Comparison of ENCODE assay signal across 10 cellular contexts in the genomic region with DNA sequence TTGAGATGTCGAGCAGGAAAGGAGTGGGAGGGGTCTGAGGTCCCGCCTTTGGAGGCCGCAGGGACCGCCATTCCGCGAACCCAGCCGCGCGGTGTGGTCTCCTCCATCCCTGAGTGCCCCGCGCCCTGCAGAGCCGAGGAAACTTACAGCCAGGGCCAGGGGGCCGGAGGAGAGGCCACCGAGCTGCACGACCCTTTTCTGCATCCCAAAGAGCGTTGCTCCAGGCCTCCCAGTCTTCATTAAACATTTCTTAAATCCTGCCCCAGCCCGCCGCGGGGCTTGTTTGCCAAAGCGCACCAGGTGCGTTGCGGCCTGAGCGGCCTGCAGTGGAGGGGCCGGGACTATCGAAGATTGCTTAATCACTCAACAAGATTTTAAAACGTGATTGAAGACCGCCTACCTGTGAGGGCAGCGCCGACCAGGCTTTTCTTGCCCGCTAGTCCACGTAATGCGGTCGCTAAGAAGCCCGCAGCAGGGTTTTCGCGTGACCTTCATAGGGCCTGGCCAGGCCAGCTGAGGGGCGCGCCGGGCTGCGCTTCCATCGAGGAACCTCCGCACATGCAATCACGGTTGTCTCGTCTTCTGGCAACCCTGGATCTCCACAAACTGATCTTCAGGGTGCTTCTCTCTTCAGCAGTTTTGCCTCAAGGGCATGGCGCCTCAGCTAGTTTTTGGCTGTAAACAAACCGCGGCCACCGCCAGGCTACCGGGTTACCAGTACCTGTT. TPM values are rescaled to one million over a fixed set of nuclear protein-coding genes. Genes with fewer than 3 reads are reported as not detected.
DNase-seq lines count a peak whose midpoint lies in the region; ATAC-seq and TF ChIP-seq lines count a peak whose summit lies in the region.
"Had no signal": no experiment of that assay in that cellular context is flagged by ENCODE, and none has a peak within 500 bp of the region (broad histone marks: within the 10 kb centered on the region; RNA-seq: fewer than 3 reads in every experiment).

No MANE protein-coding gene starts in this region.

- DNase-seq in SK-N-SH (peak; percentile 58), mesendoderm (peak; percentile 70), tibial artery (peak in 1 of 2 donors; percentile 20)
- DNase-seq in central memory CD8-positive, alpha-beta T cell (ENCODE audit: low spot score in 2 of 2): no peak
- DNase-seq: NCI-H1417; stimulated activated naive CD8-positive, alpha-beta T cell treated with anti-CD3 and anti-CD28 coated beads, Interleukin-15, Interleukin-2, amounts not matched to agents 100 U/mL and 50 U/mL, for 24 hours had no signal

- no peaks in the 10 kb centered on the region for H3K9me2 ChIP-seq in SK-N-SH

- H3K9me3 Mint-ChIP-seq in central memory CD8-positive, alpha-beta T cell: no peaks in the 10 kb centered on the region

- H4K8ac ChIP-seq in mesendoderm (ENCODE audit: low read depth, low read length): no peak overlapping the region

- peak overlapping the region; percentile 86 for H2AFZ ChIP-seq in SK-N-SH (ENCODE audit: low read depth)

- H3K27me3 ChIP-seq in SK-N-SH (ENCODE audit: insufficient read depth) (no peaks in the 10 kb centered on the region), mesendoderm (ENCODE audit: insufficient read depth, low read length, poor library complexity) (no peaks in the 10 kb centered on the region), tibial artery (no peaks in the 10 kb centered on the region)

- H3K36me3 Mint-ChIP-seq in central memory CD8-positive, alpha-beta T cell (ENCODE audit: insufficient read depth): peaks cover 1% of the 10 kb centered on the region

- ATAC-seq in SK-N-SH treated with all-trans-retinoic acid at 6 μM for 48 hours (no peak), HG02884 (IDR thresholded peaks at IDR 0.05; ENCODE audit: unreplicated experiment) (no peak), HG02763 (IDR thresholded peaks at IDR 0.05; ENCODE audit: unreplicated experiment) (no peak), HG03460 (IDR thresholded peaks at IDR 0.05; ENCODE audit: unreplicated experiment) (no peak)
- no peak for ATAC-seq in central memory CD8-positive, alpha-beta T cell (replicated peaks; ENCODE audit: extremely low read depth, poor library complexity, severe bottlenecking)

- H3K56ac ChIP-seq in mesendoderm (ENCODE audit: low read length): peak overlapping the region; percentile 95

- H3F3A ChIP-seq in SK-N-SH (replicated peaks; ENCODE audit: insufficient read depth): peaks cover 8% of the 10 kb centered on the region

- peak overlapping the region; percentile 71 for H4K5ac ChIP-seq in mesendoderm (ENCODE audit: low read length)

- peak overlapping the region; percentile 91; the same call in 1 of the 2 replicates for H3K9ac ChIP-seq in SK-N-SH
- peak overlapping the region; percentile 92 for H3K9ac ChIP-seq in mesendoderm (ENCODE audit: low read length)

- no peak overlapping the region for H2BK15ac ChIP-seq in mesendoderm (replicated peaks; ENCODE audit: low read depth)

- WGBS in SK-N-SH (ENCODE audit: low lambda C conversion rate): 94% methylated on average over 37 of the region's 49 CpGs
- no CpG with 5 or more reads among the region's 49 CpGs for WGBS in mesendoderm (ENCODE audit: extremely low coverage, insufficient coverage, low lambda C conversion rate)

- H3K9me3 ChIP-seq in SK-N-SH: no peaks in the 10 kb centered on the region
- no peaks in the 10 kb centered on the region for H3K9me3 ChIP-seq in tibial artery

- H2AK5ac ChIP-seq in mesendoderm (ENCODE audit: low read length): no peak overlapping the region

- H3K4me3 ChIP-seq in SK-N-SH (ENCODE audit: low read depth in 2 of 2, low read length in 1 of 2): peak overlapping the region; percentile 69 to 79; a peak in 3 of 4 replicates
- H3K4me3 ChIP-seq in mesendoderm (ENCODE audit: low read length): peak overlapping the region; percentile 32
- H3K4me3 ChIP-seq in tibial artery: peak overlapping the region; percentile 79 to 95

- H3K27ac Mint-ChIP-seq in central memory CD8-positive, alpha-beta T cell (ENCODE audit: low read depth): no peak overlapping the region

- peaks cover 5 to 13% of the 10 kb centered on the region in 2 experiments; a peak in 3 of 4 replicates for H3K4me1 ChIP-seq in SK-N-SH (ENCODE audit: control insufficient read depth in 1 of 2, insufficient read depth in 2 of 2, low read depth in 1 of 2, low read length in 1 of 2)
- H3K4me1 ChIP-seq in mesendoderm (ENCODE audit: control insufficient read depth, low read depth, low read length): peaks cover 5% of the 10 kb centered on the region
- H3K4me1 ChIP-seq in tibial artery: peaks cover 0 to 16% (median 11%) of the 10 kb centered on the region in 4 donors

- CTCF ChIA-PET in SK-N-SH (lab: Yijun Ruan, JAX): interaction anchor here (0.7 to 1.3 kb wide), 6 partner anchors 8 to 348 kb away, joined by 3 to 4 read pairs (median 3); no protein-coding TSS in a partner anchor

- no peak overlapping the region for H3K23ac ChIP-seq in mesendoderm (ENCODE audit: low read length)

- H3K36me3 ChIP-seq in SK-N-SH (replicated peaks in 1 of 2; ENCODE audit: control insufficient read depth in 1 of 2, insufficient read depth in 2 of 2, low read length in 1 of 2): no peaks in the 10 kb centered on the region
- no peaks in the 10 kb centered on the region for H3K36me3 ChIP-seq in mesendoderm (ENCODE audit: control insufficient read depth, insufficient read depth, low read length)
- H3K36me3 ChIP-seq in tibial artery: no peaks in the 10 kb centered on the region

- H3K4me3 Mint-ChIP-seq in central memory CD8-positive, alpha-beta T cell: peak overlapping the region; percentile 37

- POLR2A ChIA-PET in SK-N-SH (lab: Yijun Ruan, JAX): no interaction called here

- H4K20me1 ChIP-seq in SK-N-SH (ENCODE audit: insufficient read depth): peaks cover 6% of the 10 kb centered on the region

- TF ChIP-seq CTCF in SK-N-SH (IDR thresholded peaks at IDR 0.05): no peak
- TF ChIP-seq CTCF in tibial artery (IDR thresholded peaks at IDR 0.05): no peak

- H3K4me2 ChIP-seq in SK-N-SH (peak overlapping the region; percentile 94), mesendoderm (ENCODE audit: low read length) (peak overlapping the region; percentile 83)

- peaks cover 36% of the 10 kb centered on the region for H3K27me3 Mint-ChIP-seq in central memory CD8-positive, alpha-beta T cell

- H3K4me1 Mint-ChIP-seq in central memory CD8-positive, alpha-beta T cell: peaks cover 4% of the 10 kb centered on the region

- TF ChIP-seq RAD21 in SK-N-SH (IDR thresholded peaks at IDR 0.05; ENCODE audit: low read length): no peak

- H3K18ac ChIP-seq in mesendoderm (ENCODE audit: low read length): peak overlapping the region; percentile 95

- H3K27ac ChIP-seq in SK-N-SH (ENCODE audit: low read depth in 2 of 2, low read length in 1 of 2): peak overlapping the region; percentile 93 to 98; a peak in 3 of 4 replicates
- peak overlapping the region; percentile 100 for H3K27ac ChIP-seq in mesendoderm (ENCODE audit: low read depth, low read length)
- H3K27ac ChIP-seq in tibial artery: peak overlapping the region; percentile 99 to 100

- H3K79me2 ChIP-seq in SK-N-SH (ENCODE audit: insufficient read depth) (peaks cover 22% of the 10 kb centered on the region), mesendoderm (ENCODE audit: control insufficient read depth, insufficient read depth, low read length) (peaks cover 22% of the 10 kb centered on the region)

- intact Hi-C loops in tibial artery (cut with DNase I; ENCODE audit: low total_unique reads): loop anchor here (5.0 to 10.0 kb wide), 2 partner anchors 100 to 248 kb away; no protein-coding TSS in a partner anchor

- H3K4ac ChIP-seq in mesendoderm (ENCODE audit: low read depth, low read length): peak overlapping the region; percentile 90

- H2BK120ac ChIP-seq in mesendoderm (ENCODE audit: low read depth, low read length): no peak overlapping the region

- no peak for TF ChIP-seq EP300 in SK-N-SH (IDR thresholded peaks at IDR 0.05; ENCODE audit: borderline replicate concordance in 1 of 2, low read depth in 1 of 2, low read length in 1 of 2)

- H3K79me1 ChIP-seq in mesendoderm (ENCODE audit: low read length): no peaks in the 10 kb centered on the region

- H2BK5ac ChIP-seq in mesendoderm (ENCODE audit: low read length): peak overlapping the region; percentile 67

TF ChIP-seq in SK-N-SH, 30 proteins besides CTCF, POLR2A, EP300 and RAD21:
- TF ChIP-seq NRF1 (IDR thresholded peaks at IDR 0.05; ENCODE audit: low read depth, low read length): no peak
- no peak for TF ChIP-seq ELF1 (IDR thresholded peaks at IDR 0.05)
- no peak for TF ChIP-seq TCF12 (IDR thresholded peaks at IDR 0.05)
- TF ChIP-seq NFIC (IDR thresholded peaks at IDR 0.05; ENCODE audit: borderline replicate concordance): no peak
- no peak for TF ChIP-seq TAF1 (IDR thresholded peaks at IDR 0.05; ENCODE audit: borderline replicate concordance, low read depth, low read length)
- no peak for TF ChIP-seq FOXM1 (IDR thresholded peaks at IDR 0.05; ENCODE audit: low read depth)
- TF ChIP-seq TEAD4 (IDR thresholded peaks at IDR 0.05; ENCODE audit: borderline replicate concordance, insufficient read depth): no peak
- TF ChIP-seq, protein P1, sequence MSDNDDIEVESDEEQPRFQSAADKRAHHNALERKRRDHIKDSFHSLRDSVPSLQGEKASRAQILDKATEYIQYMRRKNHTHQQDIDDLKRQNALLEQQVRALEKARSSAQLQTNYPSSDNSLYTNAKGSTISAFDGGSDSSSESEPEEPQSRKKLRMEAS (IDR thresholded peaks at IDR 0.05; ENCODE audit: low read depth): no peak

TF ChIP-seq in SK-N-SH treated with all-trans-retinoic acid at 6 μM for 48 hours, 23 proteins besides CTCF, POLR2A, EP300 and RAD21 (continues in another document):
- TF ChIP-seq, protein P2, sequence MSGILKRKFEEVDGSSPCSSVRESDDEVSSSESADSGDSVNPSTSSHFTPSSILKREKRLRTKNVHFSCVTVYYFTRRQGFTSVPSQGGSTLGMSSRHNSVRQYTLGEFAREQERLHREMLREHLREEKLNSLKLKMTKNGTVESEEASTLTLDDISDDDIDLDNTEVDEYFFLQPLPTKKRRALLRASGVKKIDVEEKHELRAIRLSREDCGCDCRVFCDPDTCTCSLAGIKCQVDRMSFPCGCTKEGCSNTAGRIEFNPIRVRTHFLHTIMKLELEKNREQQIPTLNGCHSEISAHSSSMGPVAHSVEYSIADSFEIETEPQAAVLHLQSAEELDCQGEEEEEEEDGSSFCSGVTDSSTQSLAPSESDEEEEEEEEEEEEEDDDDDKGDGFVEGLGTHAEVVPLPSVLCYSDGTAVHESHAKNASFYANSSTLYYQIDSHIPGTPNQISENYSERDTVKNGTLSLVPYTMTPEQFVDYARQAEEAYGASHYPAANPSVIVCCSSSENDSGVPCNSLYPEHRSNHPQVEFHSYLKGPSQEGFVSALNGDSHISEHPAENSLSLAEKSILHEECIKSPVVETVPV (CRISPR knock-in tag; IDR thresholded peaks at IDR 0.05): no peak
- TF ChIP-seq ZNF565 (CRISPR knock-in tag; conservative IDR thresholded peaks at IDR 0.05; ENCODE audit: low read depth) (no peak), CSDC2 (CRISPR knock-in tag; IDR thresholded peaks at IDR 0.05) (no peak)

RNA-seq across cellular contexts. Expression of a gene that starts 2.0 kb away (rescaled TPM):
- polyA plus RNA-seq in SK-N-SH (2012; rRNA removed): 51.5 and 69.7 TPM in 2 replicates
- 41.0 and 63.0 TPM in 2 replicates for polyA plus RNA-seq in SK-N-SH (2012; cell fraction: cytosol; rRNA removed)
- 128 and 129 TPM in 2 replicates for polyA plus RNA-seq in SK-N-SH (2012; cell fraction: nucleus; rRNA removed)
- 135 TPM for polyA plus RNA-seq in mesendoderm (2013, experiment 1 of 2)
- polyA plus RNA-seq in mesendoderm (2013, experiment 2 of 2): 136 TPM

Comparison
In these comparisons a context has a peak if more than half of its experiments do, and no peak if none do; other contexts are left out.
1. DNase-seq: peak in SK-N-SH (single experiment) and mesendoderm (single experiment); none in central memory CD8-positive, alpha-beta T cell (0 of 2).
2. H3K4me3 ChIP-seq: peak in every context shown above with its lines; median percentile 87 in tibial artery; 74 in SK-N-SH; 32 in mesendoderm.
3. Peak in every context shown above with its lines, with median percentiles within 50 percentile points of each other: H3K27ac ChIP-seq.